Comparison of ENCODE assay signal across 9 cellular contexts in the genomic region with DNA sequence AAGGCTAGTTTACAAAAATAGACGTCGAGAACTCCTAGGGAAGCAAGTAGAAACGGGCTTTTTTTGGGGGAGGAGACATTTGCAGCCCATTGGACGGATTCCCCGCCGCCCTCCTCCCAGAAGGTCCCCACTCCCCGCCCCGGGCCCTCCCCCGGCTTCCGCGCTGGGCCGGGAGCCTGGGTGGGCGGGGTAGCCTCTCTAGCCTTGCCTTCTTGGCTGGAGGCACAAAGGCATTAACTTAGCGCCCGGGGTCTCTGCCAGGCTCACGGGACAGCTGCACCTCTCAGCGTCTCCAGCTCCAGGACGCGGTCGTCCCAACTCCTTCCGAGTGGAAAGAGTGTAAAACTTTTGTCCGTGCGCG. TPM values are rescaled to one million over a fixed set of nuclear protein-coding genes. Genes with fewer than 3 reads are reported as not detected.
DNase-seq lines count a peak whose midpoint lies in the region; ATAC-seq and TF ChIP-seq lines count a peak whose summit lies in the region.
"Had no signal": no experiment of that assay in that cellular context is flagged by ENCODE, and none has a peak within 500 bp of the region (broad histone marks: within the 10 kb centered on the region; RNA-seq: fewer than 3 reads in every experiment).

A gene with protein sequence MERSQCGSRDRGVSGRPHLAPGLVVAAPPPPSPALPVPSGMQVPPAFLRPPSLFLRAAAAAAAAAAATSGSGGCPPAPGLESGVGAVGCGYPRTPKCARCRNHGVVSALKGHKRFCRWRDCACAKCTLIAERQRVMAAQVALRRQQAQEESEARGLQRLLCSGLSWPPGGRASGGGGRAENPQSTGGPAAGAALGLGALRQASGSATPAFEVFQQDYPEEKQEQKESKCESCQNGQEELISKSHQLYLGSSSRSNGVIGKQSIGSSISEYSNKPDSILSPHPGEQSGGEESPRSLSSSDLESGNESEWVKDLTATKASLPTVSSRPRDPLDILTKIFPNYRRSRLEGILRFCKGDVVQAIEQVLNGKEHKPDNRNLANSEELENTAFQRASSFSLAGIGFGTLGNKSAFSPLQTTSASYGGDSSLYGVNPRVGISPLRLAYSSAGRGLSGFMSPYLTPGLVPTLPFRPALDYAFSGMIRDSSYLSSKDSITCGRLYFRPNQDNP (plus strand): TSS at position 236 of the 361 bp plus-strand sequence. CDS start 242 bp downstream, outside the sequence.

- in situ Hi-C loops in HAP-1 (cut with MboI; ENCODE audit: low sequenced_read_pairs) = loop anchor here (25.0 kb wide), 1 partner anchor 459 kb away; the partner anchor contains the start of genes CDKN2A and CDKN2B-AS1

- no peaks in the 10 kb centered on the region for H3K9me2 ChIP-seq in hepatocyte (replicated peaks; ENCODE audit: insufficient read depth)

- DNase-seq in DMS153 treated with DMSO at 0.1 percent for 48 hours (lab: John Stamatoyannopoulos, UW; ENCODE audit: unreplicated experiment) (peak; percentile 55), HAP-1 (ENCODE audit: low spot score in 2 of 2) (peak; percentile 75 to 90), NCI-H2107 treated with DMSO at 0.1 percent for 48 hours (lab: John Stamatoyannopoulos, UW; ENCODE audit: unreplicated experiment) (peak; percentile 39), astrocyte of the hippocampus (ENCODE audit: low read depth, low spot score) (peak; percentile 90), hepatocyte (ENCODE audit: low spot score) (peak; percentile 68), progenitor cell of endocrine pancreas (ENCODE audit: low spot score, unreplicated experiment) (peak; percentile 62)

- H3K4me3 ChIP-seq in HAP-1 (peak within 1 kb of the TSS; percentile 54), hepatocyte (peak within 1 kb of the TSS; percentile 81)

- H3K27me3 ChIP-seq in HAP-1 (ENCODE audit: low read depth) (no peaks in the 10 kb centered on the region), hepatocyte (peaks cover 16% of the 10 kb centered on the region)

- H3K9me3 Mint-ChIP-seq in progenitor cell of endocrine pancreas (ENCODE audit: low read depth) = no peaks in the 10 kb centered on the region

- peak within 1 kb of the TSS; percentile 98 for H3K27ac Mint-ChIP-seq in progenitor cell of endocrine pancreas

- H3K36me3 ChIP-seq in HAP-1 (replicated peaks) (no peaks in the 10 kb centered on the region), hepatocyte (replicated peaks; ENCODE audit: insufficient read depth, low read depth) (no peaks in the 10 kb centered on the region)

- H3K4me1 Mint-ChIP-seq in progenitor cell of endocrine pancreas (ENCODE audit: low read depth) = peaks cover 8% of the 10 kb centered on the region

- H3K4me3 Mint-ChIP-seq in progenitor cell of endocrine pancreas (ENCODE audit: low read depth) = peak within 1 kb of the TSS; percentile 94

- H3K27me3 Mint-ChIP-seq in progenitor cell of endocrine pancreas = peaks cover 5% of the 10 kb centered on the region

- H3K27ac ChIP-seq in hepatocyte = peak within 1 kb of the TSS; percentile 71

- 0 out of 2 replicates have a peak, but pooled peaks cover 3% of the 10 kb centered on the region for H3K4me1 ChIP-seq in HAP-1
- no peaks in the 10 kb centered on the region for H3K4me1 ChIP-seq in hepatocyte (ENCODE audit: insufficient read depth)

- WGBS in hepatocyte (ENCODE audit: low lambda C conversion rate, missing lambda C conversion rate) = 1% methylated on average over 15 of the region's 24 CpGs

- H3K36me3 Mint-ChIP-seq in progenitor cell of endocrine pancreas (ENCODE audit: insufficient read depth) = no peaks in the 10 kb centered on the region

- no peaks in the 10 kb centered on the region for H4K20me1 ChIP-seq in hepatocyte (ENCODE audit: insufficient read depth, poor library complexity, severe bottlenecking)

- ATAC-seq in GM21825 (IDR thresholded peaks at IDR 0.05; ENCODE audit: unreplicated experiment) = no peak
- no peak for ATAC-seq in HG03108 (IDR thresholded peaks at IDR 0.05; ENCODE audit: unreplicated experiment)

- no peak for TF ChIP-seq CTCF in hepatocyte (IDR thresholded peaks at IDR 0.05; ENCODE audit: poor library complexity)
- TF ChIP-seq CTCF in progenitor cell of endocrine pancreas (IDR thresholded peaks at IDR 0.05; ENCODE audit: unreplicated experiment) = no peak

- peak within 1 kb of the TSS; percentile 92 for H2AFZ ChIP-seq in hepatocyte

- H3K4me2 ChIP-seq in hepatocyte = peak within 1 kb of the TSS; percentile 96

- no peaks in the 10 kb centered on the region for H3K79me2 ChIP-seq in hepatocyte

- H3K9me3 ChIP-seq in HAP-1 = no peaks in the 10 kb centered on the region
- no peaks in the 10 kb centered on the region for H3K9me3 ChIP-seq in hepatocyte (ENCODE audit: low read depth)

RNA-seq across cellular contexts. Expression of the gene that starts here (rescaled TPM):
- total RNA-seq in hepatocyte = 1.1 and 1.6 TPM in 2 replicates
- polyA plus RNA-seq in hepatocyte = 0.29 and 0.53 TPM in 2 replicates
- 6.9 and 7.7 TPM in 2 replicates for total RNA-seq in progenitor cell of endocrine pancreas
- total RNA-seq: SK-MEL-5 had no signal

Comparison
In these comparisons a context has a peak if more than half of its experiments do, and no peak if none do; other contexts are left out.
1. DNase-seq: peak in every context shown above with its lines; median percentile 90 in astrocyte of the hippocampus; 82 in HAP-1; 68 in hepatocyte; 62 in progenitor cell of endocrine pancreas; 55 in DMS153 treated with DMSO at 0.1 percent for 48 hours; 39 in NCI-H2107 treated with DMSO at 0.1 percent for 48 hours.